21 cellular contexts compared by ENCODE assay signal in genomic region chr2:52597361-52597760, GRCh38.
"Had no signal": no experiment of that assay in that cellular context is flagged by ENCODE, and none has a peak within 500 bp of the region (broad histone marks: within the 10 kb centered on the region; RNA-seq: fewer than 3 reads in every experiment).

No MANE protein-coding gene starts in this region.

- H3K27ac Mint-ChIP-seq: activated CD4-positive, alpha-beta T cell treated with anti-CD3 and anti-CD28 coated beads, Interleukin-2, amount 10 ng/mL, durations not matched to agents 7 days and 5 days; activated CD8-positive, alpha-beta T cell treated with anti-CD3 and anti-CD28 coated beads, Interleukin-2, amount 10 ng/mL, durations not matched to agents 7 days and 5 days; activated naive CD4-positive, alpha-beta T cell treated with anti-CD3 and anti-CD28 coated beads, Interleukin-2, amount 50 U/mL, for 24 hours; immature natural killer cell; naive thymus-derived CD4-positive, alpha-beta T cell; stimulated activated effector memory CD8-positive, alpha-beta T cell treated with anti-CD3 and anti-CD28 coated beads, Interleukin-12 subunit alpha, Interleukin-12 subunit beta, amount 100 ng/mL, for 72 hours; stimulated activated naive CD8-positive, alpha-beta T cell treated with anti-CD3 and anti-CD28 coated beads, Interleukin-15, amount 100 ng/mL, for 72 hours had no signal

- H3K4me3 ChIP-seq: ascending aorta, cardiac muscle cell, hepatocyte, left lung, tibial nerve had no signal

- H3K9me3 Mint-ChIP-seq: activated CD4-positive, alpha-beta T cell treated with anti-CD3 and anti-CD28 coated beads, Interleukin-2, amount 10 ng/mL, durations not matched to agents 7 days and 5 days; activated naive CD4-positive, alpha-beta T cell treated with anti-CD3 and anti-CD28 coated beads, Interleukin-2, amount 50 U/mL, for 24 hours had no signal

- H3K27ac ChIP-seq: ascending aorta, cardiac muscle cell, hepatocyte, left lung, tibial nerve, WERI-Rb-1 had no signal

- H3K36me3 ChIP-seq: ascending aorta, cardiac muscle cell, left lung, tibial nerve, WERI-Rb-1 had no signal

- H3K9me3 ChIP-seq: ascending aorta, tibial nerve had no signal

- H3K4me1 ChIP-seq: ascending aorta, left lung, tibial nerve had no signal

- H3K36me3 Mint-ChIP-seq: activated naive CD4-positive, alpha-beta T cell treated with anti-CD3 and anti-CD28 coated beads, Interleukin-2, amount 50 U/mL, for 24 hours; immature natural killer cell; naive thymus-derived CD4-positive, alpha-beta T cell; stimulated activated effector memory CD8-positive, alpha-beta T cell treated with anti-CD3 and anti-CD28 coated beads, Interleukin-12 subunit alpha, Interleukin-12 subunit beta, amount 100 ng/mL, for 72 hours had no signal

- DNase-seq: activated CD4-positive, alpha-beta T cell treated with anti-CD3 and anti-CD28 coated beads, Interleukin-2, amount 10 ng/mL, durations not matched to agents 7 days and 5 days; activated CD4-positive, CD25-positive, alpha-beta regulatory T cell treated with anti-CD3 and anti-CD28 coated beads, Interleukin-2, amount 50 U/mL, for 72 hours; activated CD8-positive, alpha-beta T cell treated with anti-CD3 and anti-CD28 coated beads, Interleukin-2, amount 10 ng/mL, durations not matched to agents 7 days and 5 days; activated gamma-delta T cell treated with Interleukin-2 at 50 U/mL for 16 hours; glutamatergic neuron; immature natural killer cell; kidney glomerular epithelial cell; left lung; naive thymus-derived CD4-positive, alpha-beta T cell; posterior cingulate gyrus; retina; stimulated activated naive CD8-positive, alpha-beta T cell treated with anti-CD3 and anti-CD28 coated beads, Interleukin-15, amount 100 ng/mL, for 72 hours; T-helper 1 cell; WERI-Rb-1 had no signal

- H3K4me3 Mint-ChIP-seq: activated CD4-positive, alpha-beta T cell treated with anti-CD3 and anti-CD28 coated beads, Interleukin-2, amount 10 ng/mL, durations not matched to agents 7 days and 5 days; activated CD8-positive, alpha-beta T cell treated with anti-CD3 and anti-CD28 coated beads, Interleukin-2, amount 10 ng/mL, durations not matched to agents 7 days and 5 days; activated naive CD4-positive, alpha-beta T cell treated with anti-CD3 and anti-CD28 coated beads, Interleukin-2, amount 50 U/mL, for 24 hours; immature natural killer cell; naive thymus-derived CD4-positive, alpha-beta T cell; neural crest cell; stimulated activated effector memory CD8-positive, alpha-beta T cell treated with anti-CD3 and anti-CD28 coated beads, Interleukin-12 subunit alpha, Interleukin-12 subunit beta, amount 100 ng/mL, for 72 hours; stimulated activated naive CD8-positive, alpha-beta T cell treated with anti-CD3 and anti-CD28 coated beads, Interleukin-15, amount 100 ng/mL, for 72 hours had no signal

- H3K4me1 Mint-ChIP-seq: activated CD4-positive, alpha-beta T cell treated with anti-CD3 and anti-CD28 coated beads, Interleukin-2, amount 10 ng/mL, durations not matched to agents 7 days and 5 days; activated naive CD4-positive, alpha-beta T cell treated with anti-CD3 and anti-CD28 coated beads, Interleukin-2, amount 50 U/mL, for 24 hours; immature natural killer cell; naive thymus-derived CD4-positive, alpha-beta T cell; stimulated activated effector memory CD8-positive, alpha-beta T cell treated with anti-CD3 and anti-CD28 coated beads, Interleukin-12 subunit alpha, Interleukin-12 subunit beta, amount 100 ng/mL, for 72 hours; stimulated activated naive CD8-positive, alpha-beta T cell treated with anti-CD3 and anti-CD28 coated beads, Interleukin-15, amount 100 ng/mL, for 72 hours had no signal

- H3K27me3 Mint-ChIP-seq: activated CD4-positive, alpha-beta T cell treated with anti-CD3 and anti-CD28 coated beads, Interleukin-2, amount 10 ng/mL, durations not matched to agents 7 days and 5 days; activated naive CD4-positive, alpha-beta T cell treated with anti-CD3 and anti-CD28 coated beads, Interleukin-2, amount 50 U/mL, for 24 hours; naive thymus-derived CD4-positive, alpha-beta T cell; stimulated activated naive CD8-positive, alpha-beta T cell treated with anti-CD3 and anti-CD28 coated beads, Interleukin-15, amount 100 ng/mL, for 72 hours had no signal

- H3K27me3 ChIP-seq: ascending aorta, cardiac muscle cell, hepatocyte, left lung, tibial nerve had no signal
